Comparison of ENCODE assay signal across 2 cellular contexts in the genomic region with DNA sequence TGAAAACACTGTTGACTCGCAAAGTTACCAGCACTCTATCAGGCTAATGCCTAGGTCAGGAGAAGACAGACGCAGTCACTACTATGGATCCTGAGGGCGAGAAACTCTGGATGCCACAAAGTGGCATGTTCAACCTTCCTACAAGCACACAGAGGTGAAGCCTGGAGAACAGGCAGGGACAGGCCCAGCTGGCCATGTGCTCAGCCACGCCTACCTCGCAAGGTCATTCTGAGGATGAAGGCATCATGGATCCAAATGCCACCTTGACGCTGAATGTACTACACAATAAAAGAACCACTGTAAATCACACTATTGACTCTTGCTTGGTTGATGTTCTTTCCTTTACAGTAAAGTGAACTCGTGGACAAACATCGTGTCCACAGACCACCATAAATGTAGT.
A peak's percentile ranks its signal among the peaks of the same experiment; 100 is the strongest.
TF ChIP-seq lines count a peak whose summit lies in the region.

No MANE protein-coding gene starts in this region.

TF ChIP-seq in HCT116, 20 proteins besides CTCF, POLR2A, EP300 and RAD21 (continued from another document):
- TF ChIP-seq REST (IDR thresholded peaks at IDR 0.05; ENCODE audit: low read depth) = no peak
- TF ChIP-seq SRF (IDR thresholded peaks at IDR 0.05; ENCODE audit: low read depth) = no peak
- TF ChIP-seq CBX3 (IDR thresholded peaks at IDR 0.05; ENCODE audit: low read depth) = no peak
- no peak for TF ChIP-seq CEBPB (IDR thresholded peaks at IDR 0.05; ENCODE audit: low read depth)

TF ChIP-seq in K562, 482 proteins besides CTCF, POLR2A, EP300 and RAD21 (continued from another document):
- peak in 1 of 2 experiments; percentile 57; a peak in 2 of 4 replicates for TF ChIP-seq MNT (conservative IDR thresholded peaks at IDR 0.05)
- no peak for TF ChIP-seq ZNF668 (CRISPR knock-in tag; IDR thresholded peaks at IDR 0.05)
- TF ChIP-seq ZNF324 (CRISPR knock-in tag; IDR thresholded peaks at IDR 0.05) = no peak
- TF ChIP-seq, protein P1, sequence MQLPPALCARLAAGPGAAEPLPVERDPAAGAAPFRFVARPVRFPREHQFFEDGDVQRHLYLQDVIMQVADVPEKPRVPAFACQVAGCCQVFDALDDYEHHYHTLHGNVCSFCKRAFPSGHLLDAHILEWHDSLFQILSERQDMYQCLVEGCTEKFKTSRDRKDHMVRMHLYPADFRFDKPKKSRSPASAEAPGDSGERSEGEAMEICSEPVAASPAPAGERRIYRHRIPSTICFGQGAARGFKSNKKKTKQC (CRISPR knock-in tag; IDR thresholded peaks at IDR 0.05) = no peak
- no peak for TF ChIP-seq KAT8 (IDR thresholded peaks at IDR 0.05; ENCODE audit: low read depth)
- no peak for TF ChIP-seq ZBTB12 (CRISPR knock-in tag; IDR thresholded peaks at IDR 0.05)
- TF ChIP-seq, protein P2, sequence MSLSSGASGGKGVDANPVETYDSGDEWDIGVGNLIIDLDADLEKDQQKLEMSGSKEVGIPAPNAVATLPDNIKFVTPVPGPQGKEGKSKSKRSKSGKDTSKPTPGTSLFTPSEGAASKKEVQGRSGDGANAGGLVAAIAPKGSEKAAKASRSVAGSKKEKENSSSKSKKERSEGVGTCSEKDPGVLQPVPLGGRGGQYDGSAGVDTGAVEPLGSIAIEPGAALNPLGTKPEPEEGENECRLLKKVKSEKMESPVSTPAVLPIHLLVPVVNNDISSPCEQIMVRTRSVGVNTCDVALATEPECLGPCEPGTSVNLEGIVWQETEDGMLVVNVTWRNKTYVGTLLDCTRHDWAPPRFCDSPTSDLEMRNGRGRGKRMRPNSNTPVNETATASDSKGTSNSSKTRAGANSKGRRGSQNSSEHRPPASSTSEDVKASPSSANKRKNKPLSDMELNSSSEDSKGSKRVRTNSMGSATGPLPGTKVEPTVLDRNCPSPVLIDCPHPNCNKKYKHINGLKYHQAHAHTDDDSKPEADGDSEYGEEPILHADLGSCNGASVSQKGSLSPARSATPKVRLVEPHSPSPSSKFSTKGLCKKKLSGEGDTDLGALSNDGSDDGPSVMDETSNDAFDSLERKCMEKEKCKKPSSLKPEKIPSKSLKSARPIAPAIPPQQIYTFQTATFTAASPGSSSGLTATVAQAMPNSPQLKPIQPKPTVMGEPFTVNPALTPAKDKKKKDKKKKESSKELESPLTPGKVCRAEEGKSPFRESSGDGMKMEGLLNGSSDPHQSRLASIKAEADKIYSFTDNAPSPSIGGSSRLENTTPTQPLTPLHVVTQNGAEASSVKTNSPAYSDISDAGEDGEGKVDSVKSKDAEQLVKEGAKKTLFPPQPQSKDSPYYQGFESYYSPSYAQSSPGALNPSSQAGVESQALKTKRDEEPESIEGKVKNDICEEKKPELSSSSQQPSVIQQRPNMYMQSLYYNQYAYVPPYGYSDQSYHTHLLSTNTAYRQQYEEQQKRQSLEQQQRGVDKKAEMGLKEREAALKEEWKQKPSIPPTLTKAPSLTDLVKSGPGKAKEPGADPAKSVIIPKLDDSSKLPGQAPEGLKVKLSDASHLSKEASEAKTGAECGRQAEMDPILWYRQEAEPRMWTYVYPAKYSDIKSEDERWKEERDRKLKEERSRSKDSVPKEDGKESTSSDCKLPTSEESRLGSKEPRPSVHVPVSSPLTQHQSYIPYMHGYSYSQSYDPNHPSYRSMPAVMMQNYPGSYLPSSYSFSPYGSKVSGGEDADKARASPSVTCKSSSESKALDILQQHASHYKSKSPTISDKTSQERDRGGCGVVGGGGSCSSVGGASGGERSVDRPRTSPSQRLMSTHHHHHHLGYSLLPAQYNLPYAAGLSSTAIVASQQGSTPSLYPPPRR (CRISPR knock-in tag; IDR thresholded peaks at IDR 0.05; ENCODE audit: borderline replicate concordance) = no peak
- peak in 1 of 2 experiments; percentile 74; a peak in 1 of 4 replicates for TF ChIP-seq SIN3A (IDR thresholded peaks at IDR 0.05; ENCODE audit: borderline replicate concordance in 2 of 2, control insufficient read depth in 1 of 2, low read depth in 2 of 2, low read length in 2 of 2)
- TF ChIP-seq MAX (CRISPR knock-in tag; IDR thresholded peaks at IDR 0.05) = peak; percentile 21; the same call in 1 of the 2 replicates
- no peak for TF ChIP-seq BACH1 (tag; IDR thresholded peaks at IDR 0.05)
- TF ChIP-seq, protein P3, sequence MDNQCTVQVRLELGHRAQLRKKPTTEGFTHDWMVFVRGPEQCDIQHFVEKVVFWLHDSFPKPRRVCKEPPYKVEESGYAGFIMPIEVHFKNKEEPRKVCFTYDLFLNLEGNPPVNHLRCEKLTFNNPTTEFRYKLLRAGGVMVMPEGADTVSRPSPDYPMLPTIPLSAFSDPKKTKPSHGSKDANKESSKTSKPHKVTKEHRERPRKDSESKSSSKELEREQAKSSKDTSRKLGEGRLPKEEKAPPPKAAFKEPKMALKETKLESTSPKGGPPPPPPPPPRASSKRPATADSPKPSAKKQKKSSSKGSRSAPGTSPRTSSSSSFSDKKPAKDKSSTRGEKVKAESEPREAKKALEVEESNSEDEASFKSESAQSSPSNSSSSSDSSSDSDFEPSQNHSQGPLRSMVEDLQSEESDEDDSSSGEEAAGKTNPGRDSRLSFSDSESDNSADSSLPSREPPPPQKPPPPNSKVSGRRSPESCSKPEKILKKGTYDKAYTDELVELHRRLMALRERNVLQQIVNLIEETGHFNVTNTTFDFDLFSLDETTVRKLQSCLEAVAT (IDR thresholded peaks at IDR 0.05) = no peak
- TF ChIP-seq, protein P4, sequence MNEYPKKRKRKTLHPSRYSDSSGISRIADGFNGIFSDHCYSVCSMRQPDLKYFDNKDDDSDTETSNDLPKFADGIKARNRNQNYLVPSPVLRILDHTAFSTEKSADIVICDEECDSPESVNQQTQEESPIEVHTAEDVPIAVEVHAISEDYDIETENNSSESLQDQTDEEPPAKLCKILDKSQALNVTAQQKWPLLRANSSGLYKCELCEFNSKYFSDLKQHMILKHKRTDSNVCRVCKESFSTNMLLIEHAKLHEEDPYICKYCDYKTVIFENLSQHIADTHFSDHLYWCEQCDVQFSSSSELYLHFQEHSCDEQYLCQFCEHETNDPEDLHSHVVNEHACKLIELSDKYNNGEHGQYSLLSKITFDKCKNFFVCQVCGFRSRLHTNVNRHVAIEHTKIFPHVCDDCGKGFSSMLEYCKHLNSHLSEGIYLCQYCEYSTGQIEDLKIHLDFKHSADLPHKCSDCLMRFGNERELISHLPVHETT (CRISPR knock-in tag; conservative IDR thresholded peaks at IDR 0.05 in 1 of 2, IDR thresholded peaks at IDR 0.05 in 1 of 2) = no peak
- no peak for TF ChIP-seq ZBTB11 (CRISPR knock-in tag; IDR thresholded peaks at IDR 0.05)
